21 cellular contexts compared by ENCODE assay signal in genomic region chr10:132061465-132062180, GRCh38. TPM values are rescaled to one million over a fixed set of nuclear protein-coding genes. Genes with fewer than 3 reads are reported as not detected.
DNase-seq lines count a peak whose midpoint lies in the region; ATAC-seq and TF ChIP-seq lines count a peak whose summit lies in the region.
"Had no signal": no experiment of that assay in that cellular context is flagged by ENCODE, and none has a peak within 500 bp of the region (broad histone marks: within the 10 kb centered on the region; RNA-seq: fewer than 3 reads in every experiment).

No MANE protein-coding gene starts in this region.

- H3K27ac Mint-ChIP-seq in type B pancreatic cell, result no peak overlapping the region
- H3K27ac Mint-ChIP-seq: GM23338 had no signal

- H3K4me2 ChIP-seq in osteoblast (ENCODE audit: insufficient read depth, low read length) (no peak overlapping the region), MM.1S (ENCODE audit: low read depth, low read length) (no peak overlapping the region)
- H3K4me2 ChIP-seq: GM23338 had no signal

- no peak for ATAC-seq in left lobe of liver
- ATAC-seq: GM23338, HCT116, PC-3, SK-N-SH treated with all-trans-retinoic acid at 6 μM for 48 hours had no signal

- no peaks in the 10 kb centered on the region for H3F3A ChIP-seq in MM.1S (ENCODE audit: insufficient read depth, low read length)

- H3K9me3 ChIP-seq in osteoblast (ENCODE audit: low read depth, low read length), result no peaks in the 10 kb centered on the region
- H3K9me3 ChIP-seq in MM.1S (replicated peaks; ENCODE audit: insufficient read depth, low read length), result no peaks in the 10 kb centered on the region
- H3K9me3 ChIP-seq: Caco-2 had no signal

- H3K9ac ChIP-seq in MM.1S (ENCODE audit: low read length), result no peak overlapping the region

- no peaks in the 10 kb centered on the region for H3K9me2 ChIP-seq in MM.1S (replicated peaks; ENCODE audit: insufficient read depth, low read length)

- no peaks in the 10 kb centered on the region for H3K36me3 ChIP-seq in osteoblast (ENCODE audit: insufficient read depth, low read length)
- no peaks in the 10 kb centered on the region for H3K36me3 ChIP-seq in MM.1S (replicated peaks; ENCODE audit: insufficient read depth, low read length)

- peaks cover 46% of the 10 kb centered on the region for H3K27me3 Mint-ChIP-seq in type B pancreatic cell

- DNase-seq in NCI-H524 (lab: John Stamatoyannopoulos, UW), result peak; percentile 61 to 75
- peak; percentile 24 for DNase-seq in left lobe of liver (ENCODE audit: low spot score)
- DNase-seq in type B pancreatic cell (ENCODE audit: extremely low spot score, unreplicated experiment), result peak; percentile 7
- no peak for DNase-seq in NCI-H187 treated with DMSO at 0.1 percent for 48 hours (lab: John Stamatoyannopoulos, UW)
- DNase-seq in osteoblast (ENCODE audit: insufficient read length, low spot score, missing footprints), result no peak
- no peak for DNase-seq in MM.1S
- DNase-seq: ACHN, GF-D8, NCI-H1105, NCI-H2081 treated with DMSO at 0.1 percent for 48 hours, NCI-H510A, NCI-H82, PC-3, SIG-M5 had no signal

- H2AFZ ChIP-seq in osteoblast (ENCODE audit: low read length), result no peak overlapping the region
- no peak overlapping the region for H2AFZ ChIP-seq in MM.1S (ENCODE audit: low read length)
- H2AFZ ChIP-seq: GM23338 had no signal

- H3K27ac ChIP-seq in angular gyrus (ENCODE audit: low read depth, low read length), result peak overlapping the region; percentile 57
- H3K27ac ChIP-seq in osteoblast (ENCODE audit: low read depth, low read length), result no peak overlapping the region
- no peak overlapping the region for H3K27ac ChIP-seq in MM.1S (ENCODE audit: low read length)
- H3K27ac ChIP-seq: RWPE1 had no signal

- no peaks in the 10 kb centered on the region for H3K79me2 ChIP-seq in osteoblast (ENCODE audit: insufficient read depth, low read length)
- H3K79me2 ChIP-seq in MM.1S (ENCODE audit: low read length), result no peaks in the 10 kb centered on the region

- H3K36me3 Mint-ChIP-seq in type B pancreatic cell, result no peaks in the 10 kb centered on the region

- H3K4me3 ChIP-seq in osteoblast (ENCODE audit: insufficient read depth, low read length) (no peak overlapping the region), MM.1S (ENCODE audit: low read length) (no peak overlapping the region)
- H3K4me3 ChIP-seq: GM23338 had no signal

- no peaks in the 10 kb centered on the region for H3K9me3 Mint-ChIP-seq in type B pancreatic cell
- H3K9me3 Mint-ChIP-seq: GM23338 had no signal

- peaks cover 8% of the 10 kb centered on the region for H3K4me1 Mint-ChIP-seq in type B pancreatic cell (ENCODE audit: unreplicated experiment)

- H3K27me3 ChIP-seq in osteoblast (ENCODE audit: insufficient read depth, low read length), result no peaks in the 10 kb centered on the region
- peaks cover 49% of the 10 kb centered on the region for H3K27me3 ChIP-seq in MM.1S (replicated peaks; ENCODE audit: insufficient read depth, low read length)

- H3K4me1 ChIP-seq in osteoblast (ENCODE audit: insufficient read depth, low read length), result peaks cover 9% of the 10 kb centered on the region
- H3K4me1 ChIP-seq in MM.1S (ENCODE audit: low read length), result no peaks in the 10 kb centered on the region
- H3K4me1 ChIP-seq: Caco-2 had no signal

- H3K4me3 Mint-ChIP-seq in type B pancreatic cell, result no peak overlapping the region
- H3K4me3 Mint-ChIP-seq: GM23338 had no signal

- no peaks in the 10 kb centered on the region for H4K20me1 ChIP-seq in osteoblast (ENCODE audit: insufficient read depth, low read length)
- no peaks in the 10 kb centered on the region for H4K20me1 ChIP-seq in MM.1S (ENCODE audit: insufficient read depth, low read length)

- TF ChIP-seq CTCF in type B pancreatic cell (conservative IDR thresholded peaks at IDR 0.05), result no peak
- no peak for TF ChIP-seq CTCF in osteoblast (IDR thresholded peaks at IDR 0.05; ENCODE audit: extremely low read depth, low read depth, low read length)
- no peak for TF ChIP-seq CTCF in MM.1S (IDR thresholded peaks at IDR 0.05; ENCODE audit: low read length)

RNA-seq across cellular contexts. Expression of gene JAKMIP3, which starts 4.1 kb away (rescaled TPM):
- 0.28 TPM for total RNA-seq in left lobe of liver
- total RNA-seq in type B pancreatic cell (ENCODE audit: low replicate concordance), result 0.10 and 0.19 TPM in 2 replicates
- 0.29 and 0.36 TPM in 2 replicates for total RNA-seq in osteoblast
- total RNA-seq: LHCN-M2 had no signal

Comparison
In these comparisons a context has a peak if more than half of its experiments do, and no peak if none do; other contexts are left out.
1. DNase-seq: peak in NCI-H524 (2 of 2), left lobe of liver (single experiment) and type B pancreatic cell (single experiment); none in NCI-H187 treated with DMSO at 0.1 percent for 48 hours (single experiment), osteoblast (single experiment) and MM.1S (single experiment).